8 cellular contexts compared by ENCODE assay signal in the genomic region with DNA sequence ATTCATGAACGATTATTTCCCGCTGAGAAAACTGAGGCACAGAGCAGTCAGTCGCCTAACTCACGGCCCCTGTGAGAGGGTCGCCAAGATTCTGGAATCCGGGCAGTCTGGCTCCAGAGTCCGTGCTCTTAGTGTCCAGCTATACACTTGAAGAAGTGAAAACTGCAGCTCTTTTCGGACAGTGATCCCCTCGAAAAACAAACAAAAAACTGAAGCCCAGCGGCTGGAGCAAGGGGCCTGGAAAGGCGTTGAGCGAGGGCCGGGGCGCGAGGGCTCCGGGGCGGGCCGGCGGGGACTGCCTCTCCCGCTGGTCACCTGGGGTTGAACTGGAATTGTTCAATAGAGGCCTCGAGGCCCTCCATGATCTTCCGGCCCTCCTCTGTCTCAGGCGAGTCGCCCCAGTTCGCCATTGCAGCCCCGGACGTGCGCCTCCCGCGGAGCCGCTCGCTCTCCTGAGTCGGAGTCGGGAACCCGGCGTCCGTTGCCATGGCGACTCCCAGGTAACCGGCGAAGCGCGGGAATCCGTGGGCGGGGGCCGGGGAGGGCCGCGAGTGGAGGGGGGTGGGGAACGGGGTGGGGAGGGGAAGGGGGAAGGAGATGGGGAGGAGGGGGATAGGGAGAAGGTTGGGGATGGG. TPM values are rescaled to one million over a fixed set of nuclear protein-coding genes. Genes with fewer than 3 reads are reported as not detected.
A peak's percentile ranks its signal among the peaks of the same experiment; 100 is the strongest.
DNase-seq lines count a peak whose midpoint lies in the region; ATAC-seq and TF ChIP-seq lines count a peak whose summit lies in the region.

No MANE protein-coding gene starts in this region.

- no peak for TF ChIP-seq CTCF in A673 (conservative IDR thresholded peaks at IDR 0.05; ENCODE audit: low read depth, low read length)
- TF ChIP-seq CTCF in HL-60 (IDR thresholded peaks at IDR 0.05; ENCODE audit: insufficient read depth, low read length), result no peak
- no peak for TF ChIP-seq CTCF in thoracic aorta (IDR thresholded peaks at IDR 0.05)

- CTCF ChIA-PET in A673 (lab: Charles Lee), result no interaction called here

- no TSS peak for BruUV-seq in A673 (replicated peaks; lab: Mats Ljungman, UMichigan)

- H3K27me3 ChIP-seq in A673 (replicated peaks; ENCODE audit: insufficient read depth, low read depth, low read length, poor library complexity), result no peaks in the 10 kb centered on the region
- H3K27me3 ChIP-seq in HL-60 (ENCODE audit: insufficient read depth, poor library complexity, severe bottlenecking), result no peaks in the 10 kb centered on the region
- no peaks in the 10 kb centered on the region for H3K27me3 ChIP-seq in neuron (ENCODE audit: insufficient read depth, low read length)
- no peaks in the 10 kb centered on the region for H3K27me3 ChIP-seq in thoracic aorta (replicated peaks; ENCODE audit: insufficient read depth)

- H3K9me3 ChIP-seq in A673 (ENCODE audit: low read depth, low read length, poor library complexity, severe bottlenecking) (no peaks in the 10 kb centered on the region), neuron (ENCODE audit: low read length) (no peaks in the 10 kb centered on the region), thoracic aorta (no peaks in the 10 kb centered on the region)

- peak overlapping the region; percentile 92 for H2AFZ ChIP-seq in neuron (ENCODE audit: low read depth, low read length)

- H3K27ac ChIP-seq in A673 (ENCODE audit: low read depth, low read length, poor library complexity, severe bottlenecking) (peak overlapping the region; percentile 8), HL-60 (replicated peaks) (no peak overlapping the region), thoracic aorta (no peak overlapping the region)

- ATAC-seq in thoracic aorta (ENCODE audit: insufficient number of reproducible peaks, low FRiP score, low read depth) (no peak), HG02571 (IDR thresholded peaks at IDR 0.05; ENCODE audit: unreplicated experiment) (no peak), HG02763 (IDR thresholded peaks at IDR 0.05; ENCODE audit: unreplicated experiment) (no peak)

- POLR2A ChIA-PET in A673 (lab: Charles Lee; ENCODE audit: low non-redundant PET), result no interaction called here

- intact Hi-C loops in A673 (cut with micrococcal nuclease; ENCODE audit: unreplicated experiment), result no loop called here

- DNase-seq in A673 (ENCODE audit: low spot score), result no peak
- no peak for DNase-seq in HL-60 (ENCODE audit: low read depth in 1 of 2, low spot score in 1 of 2)
- peak; percentile 41 for DNase-seq in activated T-cell treated with anti-CD3 and anti-CD28 coated beads for 4 hours
- DNase-seq in fibroblast of peridontal ligament (ENCODE audit: extremely low read depth), result peak; percentile 11
- no peak for DNase-seq in thoracic aorta (ENCODE audit: low spot score)

- peaks cover 60% of the 10 kb centered on the region for H3K4me1 ChIP-seq in A673 (ENCODE audit: insufficient read depth, low read length, poor library complexity, severe bottlenecking)
- peaks cover 18% of the 10 kb centered on the region for H3K4me1 ChIP-seq in neuron (ENCODE audit: insufficient read depth, low read length)
- H3K4me1 ChIP-seq in thoracic aorta (ENCODE audit: control insufficient read depth in 1 of 2, low read depth in 2 of 2), result peaks cover 0 to 5% of the 10 kb centered on the region in 2 donors

- H3K36me3 ChIP-seq in A673 (ENCODE audit: insufficient read depth, low read length, poor library complexity, severe bottlenecking), result no peaks in the 10 kb centered on the region
- H3K36me3 ChIP-seq in neuron (ENCODE audit: insufficient read depth, low read length), result no peaks in the 10 kb centered on the region
- H3K36me3 ChIP-seq in thoracic aorta, result no peaks in the 10 kb centered on the region

- H3K4me3 ChIP-seq in A673 (ENCODE audit: low read depth, low read length, poor library complexity, severe bottlenecking) (peak overlapping the region; percentile 60), HL-60 (replicated peaks; ENCODE audit: insufficient read depth, low read length) (peak overlapping the region; percentile 20; the same call in 1 of the 2 replicates), neuron (ENCODE audit: low read length) (peak overlapping the region; percentile 59), thoracic aorta (peak overlapping the region; percentile 71)

RNA-seq across cellular contexts. Expression of a gene that starts 0.9 kb away (rescaled TPM):
- total RNA-seq in A673 (2021) (0.13 and 0.50 TPM in 2 replicates), thoracic aorta (not detected)

Comparison
In these comparisons a context has a peak if more than half of its experiments do, and no peak if none do; other contexts are left out.
1. DNase-seq: peak in activated T-cell treated with anti-CD3 and anti-CD28 coated beads for 4 hours (single experiment) and fibroblast of peridontal ligament (single experiment); none in A673 (single experiment), HL-60 (0 of 2) and thoracic aorta (single experiment).
2. H3K4me3 ChIP-seq: peak in every context shown above with its lines; median percentile 71 in thoracic aorta; 60 in A673; 59 in neuron; 20 in HL-60.